ENCODE assay signal across 19 cellular contexts in genomic region chr7:46006723-46007122, GRCh38.
DNase-seq lines count a peak whose midpoint lies in the region; ATAC-seq and TF ChIP-seq lines count a peak whose summit lies in the region.
"Had no signal": no experiment of that assay in that cellular context is flagged by ENCODE, and none has a peak within 500 bp of the region (broad histone marks: within the 10 kb centered on the region; RNA-seq: fewer than 3 reads in every experiment).

No MANE protein-coding gene starts in this region.

- peak; percentile 7 for DNase-seq in EH (ENCODE audit: low read depth)
- DNase-seq in IMR-90, result no peak
- peak; percentile 22 for DNase-seq in RPMI7951 (ENCODE audit: low read depth)
- no peak for DNase-seq in stimulated activated effector memory CD8-positive, alpha-beta T cell treated with anti-CD3 and anti-CD28 coated beads, Interleukin-12 subunit alpha, Interleukin-12 subunit beta, amount 100 ng/mL, for 72 hours (ENCODE audit: low spot score in 2 of 2)
- DNase-seq in NCI-H1417 treated with DMSO at 0.1 percent for 48 hours (lab: John Stamatoyannopoulos, UW), result no peak
- DNase-seq in DMS 273 treated with DMSO at 0.1 percent for 48 hours (lab: John Stamatoyannopoulos, UW), result no peak
- no peak for DNase-seq in progenitor cell of endocrine pancreas (ENCODE audit: low spot score, unreplicated experiment)
- DNase-seq: ACHN; BE2C; C1 segment of cervical spinal cord; CD4-positive, CD25-positive, alpha-beta regulatory T cell; CD8-positive, alpha-beta memory T cell; COR-L47; DMS153; DMS79; GF-D8; KG1 had no signal

- H3K4ac ChIP-seq in IMR-90 (ENCODE audit: low read depth, low read length), result 0 out of 2 replicates have a peak overlapping the region, but pooled peaks have one; percentile 29

- H3K27me3 ChIP-seq in IMR-90 (ENCODE audit: control insufficient read depth, insufficient read depth, low read length), result no peaks in the 10 kb centered on the region
- H3K27me3 ChIP-seq: BE2C had no signal

- peaks cover 7% of the 10 kb centered on the region; the same call in 1 of the 2 replicates for H3K4me1 ChIP-seq in IMR-90 (ENCODE audit: control insufficient read depth, insufficient read depth, low read length)
- H3K4me1 ChIP-seq: BE2C had no signal

- TF ChIP-seq POLR2A in IMR-90 (IDR thresholded peaks at IDR 0.05; ENCODE audit: low read depth, low read length), result no peak

- no peak overlapping the region for H2BK20ac ChIP-seq in IMR-90 (ENCODE audit: low read depth, low read length)

- H3K56ac ChIP-seq in IMR-90 (ENCODE audit: extremely low read depth, insufficient read depth, low read length), result no peak overlapping the region

- no peak overlapping the region for H3K27ac ChIP-seq in IMR-90 (ENCODE audit: insufficient read depth, low read length)

- no peak for TF ChIP-seq RAD21 in IMR-90 (IDR thresholded peaks at IDR 0.05; ENCODE audit: low read length)

- no peak for ATAC-seq in IMR-90 (ENCODE audit: low read depth)
- peak; percentile 26 for ATAC-seq in stimulated activated effector memory CD8-positive, alpha-beta T cell treated with anti-CD3 and anti-CD28 coated beads, Interleukin-12 subunit alpha, Interleukin-12 subunit beta, amount 100 ng/mL, for 72 hours
- ATAC-seq: GM23338 had no signal

- TF ChIP-seq CTCF in IMR-90 (conservative IDR thresholded peaks at IDR 0.05; ENCODE audit: low read depth, low read length), result no peak
- TF ChIP-seq CTCF in progenitor cell of endocrine pancreas (IDR thresholded peaks at IDR 0.05; ENCODE audit: unreplicated experiment), result no peak

- WGBS in IMR-90 (ENCODE audit: extremely low coverage in 2 of 2, insufficient read length in 1 of 2), 2 experiments, result 71% methylated on average over 1 of the region's 1 CpG; no CpG with 5 or more reads in 1 of the 2 experiments

- no peak overlapping the region for H3K9ac ChIP-seq in IMR-90 (ENCODE audit: low read depth, low read length)

- H2AK9ac ChIP-seq in IMR-90 (replicated peaks; ENCODE audit: low read depth, low read length, poor library complexity), result no peak overlapping the region

- in situ Hi-C loops in IMR-90 (cut with MboI; ENCODE audit: low sequenced_read_pairs), result no loop called here

- no peaks in the 10 kb centered on the region for H3K79me1 ChIP-seq in IMR-90 (ENCODE audit: low read depth in 1 of 2, low read length in 2 of 2)

- H3K23ac ChIP-seq in IMR-90 (ENCODE audit: low read depth, low read length), result no peak overlapping the region

- no TSS peak for BruUV-seq in IMR-90 (replicated peaks; lab: Mats Ljungman, UMichigan)

- peak overlapping the region in 1 of 2 experiments; percentile 6; a peak in 1 of 4 replicates for H4K8ac ChIP-seq in IMR-90 (ENCODE audit: low read depth in 2 of 2, low read length in 2 of 2)

- no peak overlapping the region for H2BK5ac ChIP-seq in IMR-90 (ENCODE audit: low read depth, low read length, poor library complexity, severe bottlenecking)

- H3K9me3 Mint-ChIP-seq in stimulated activated effector memory CD8-positive, alpha-beta T cell treated with anti-CD3 and anti-CD28 coated beads, Interleukin-12 subunit alpha, Interleukin-12 subunit beta, amount 100 ng/mL, for 72 hours, result peaks cover 9% of the 10 kb centered on the region
- H3K9me3 Mint-ChIP-seq in progenitor cell of endocrine pancreas (ENCODE audit: low read depth), result peaks cover 6% of the 10 kb centered on the region

- no peaks in the 10 kb centered on the region for H3K4me1 Mint-ChIP-seq in stimulated activated effector memory CD8-positive, alpha-beta T cell treated with anti-CD3 and anti-CD28 coated beads, Interleukin-12 subunit alpha, Interleukin-12 subunit beta, amount 100 ng/mL, for 72 hours
- peaks cover 3% of the 10 kb centered on the region for H3K4me1 Mint-ChIP-seq in progenitor cell of endocrine pancreas (ENCODE audit: low read depth)
- H3K4me1 Mint-ChIP-seq: CD4-positive, CD25-positive, alpha-beta regulatory T cell; CD8-positive, alpha-beta memory T cell; GM23338 had no signal

- H3K4me3 ChIP-seq in IMR-90 (ENCODE audit: insufficient read depth, low read depth, low read length), result no peak overlapping the region
- H3K4me3 ChIP-seq: GM23338 had no signal

- H2BK15ac ChIP-seq in IMR-90 (ENCODE audit: low read depth, low read length), result no peak overlapping the region

- H4K20me1 ChIP-seq in IMR-90 (ENCODE audit: insufficient read depth, low read length), result no peaks in the 10 kb centered on the region

- 0 out of 2 replicates have a peak overlapping the region, but pooled peaks have one; percentile 4 for H2AK5ac ChIP-seq in IMR-90 (ENCODE audit: low read depth, low read length)

- peak overlapping the region; percentile 19; the same call in 1 of the 2 replicates for H3K14ac ChIP-seq in IMR-90 (replicated peaks; ENCODE audit: low read depth, low read length)

- H2BK120ac ChIP-seq in IMR-90 (ENCODE audit: low read depth, low read length), result peak overlapping the region; percentile 27; the same call in 1 of the 2 replicates

- peaks cover 5% of the 10 kb centered on the region; the same call in 1 of the 2 replicates for H3K9me1 ChIP-seq in IMR-90 (ENCODE audit: insufficient read depth, low read length)

- no peaks in the 10 kb centered on the region for H3K36me3 Mint-ChIP-seq in stimulated activated effector memory CD8-positive, alpha-beta T cell treated with anti-CD3 and anti-CD28 coated beads, Interleukin-12 subunit alpha, Interleukin-12 subunit beta, amount 100 ng/mL, for 72 hours
- no peaks in the 10 kb centered on the region for H3K36me3 Mint-ChIP-seq in progenitor cell of endocrine pancreas (ENCODE audit: insufficient read depth)
- H3K36me3 Mint-ChIP-seq: CD4-positive, CD25-positive, alpha-beta regulatory T cell; CD8-positive, alpha-beta memory T cell had no signal

- H4K91ac ChIP-seq in IMR-90 (ENCODE audit: insufficient read depth, low read depth, low read length), result no peak overlapping the region

- H4K5ac ChIP-seq in IMR-90 (ENCODE audit: low read depth, low read length), result no peak overlapping the region

- H3K27me3 Mint-ChIP-seq in progenitor cell of endocrine pancreas, result no peaks in the 10 kb centered on the region
- H3K27me3 Mint-ChIP-seq: CD4-positive, CD25-positive, alpha-beta regulatory T cell had no signal

- H3K4me3 Mint-ChIP-seq in stimulated activated effector memory CD8-positive, alpha-beta T cell treated with anti-CD3 and anti-CD28 coated beads, Interleukin-12 subunit alpha, Interleukin-12 subunit beta, amount 100 ng/mL, for 72 hours, result no peak overlapping the region
- H3K4me3 Mint-ChIP-seq in progenitor cell of endocrine pancreas (ENCODE audit: low read depth), result no peak overlapping the region
- H3K4me3 Mint-ChIP-seq: CD4-positive, CD25-positive, alpha-beta regulatory T cell; CD8-positive, alpha-beta memory T cell; GM23338; IgD-negative memory B cell had no signal

- CTCF ChIA-PET in IMR-90 (lab: Yijun Ruan, JAX), result no interaction called here

- dilution Hi-C loops in IMR-90 (cut with HindIII; ENCODE audit: low sequenced_read_pairs, unreplicated experiment), result no loop called here

- peaks cover 5% of the 10 kb centered on the region for H3K9me3 ChIP-seq in IMR-90 (ENCODE audit: control insufficient read depth, insufficient read depth, low read length)
- H3K9me3 ChIP-seq: BE2C had no signal

- intact Hi-C loops in IMR-90 (cut with micrococcal nuclease), result no loop called here

- no peak overlapping the region for H2AFZ ChIP-seq in IMR-90 (replicated peaks; ENCODE audit: low read length, poor library complexity)
- H2AFZ ChIP-seq: GM23338 had no signal

- no peak overlapping the region for H3K4me2 ChIP-seq in IMR-90 (ENCODE audit: low read depth, low read length)
- H3K4me2 ChIP-seq: GM23338 had no signal

- peak overlapping the region; percentile 9; the same call in 1 of the 2 replicates for H3K18ac ChIP-seq in IMR-90 (ENCODE audit: low read depth, low read length)

- H3K36me3 ChIP-seq in IMR-90 (ENCODE audit: control insufficient read depth, insufficient read depth, low read length), result no peaks in the 10 kb centered on the region
- H3K36me3 ChIP-seq: BE2C had no signal

- H3K27ac Mint-ChIP-seq in stimulated activated effector memory CD8-positive, alpha-beta T cell treated with anti-CD3 and anti-CD28 coated beads, Interleukin-12 subunit alpha, Interleukin-12 subunit beta, amount 100 ng/mL, for 72 hours, result no peak overlapping the region
- no peak overlapping the region for H3K27ac Mint-ChIP-seq in progenitor cell of endocrine pancreas
- H3K27ac Mint-ChIP-seq: CD4-positive, CD25-positive, alpha-beta regulatory T cell; CD8-positive, alpha-beta memory T cell; GM23338; IgD-negative memory B cell had no signal

- POLR2A ChIA-PET in IMR-90 (lab: Charles Lee; ENCODE audit: unreplicated experiment), result no interaction called here

TF ChIP-seq in IMR-90, 13 proteins besides CTCF, POLR2A, EP300 and RAD21 (continues in another document):
- TF ChIP-seq RFX5 (IDR thresholded peaks at IDR 0.05; ENCODE audit: low read depth, low read length) (no peak), CHD1 (IDR thresholded peaks at IDR 0.05; ENCODE audit: low read depth, low read length) (no peak), FOS (IDR thresholded peaks at IDR 0.05; ENCODE audit: low read depth, low read length) (no peak), USF2 (IDR thresholded peaks at IDR 0.05; ENCODE audit: low read depth, low read length) (no peak), MAFK (IDR thresholded peaks at IDR 0.05; ENCODE audit: low read depth, low read length) (no peak), CEBPB (IDR thresholded peaks at IDR 0.05; ENCODE audit: low read depth, low read length) (no peak), NFE2L2 (IDR thresholded peaks at IDR 0.05; ENCODE audit: low read depth, low read length) (no peak), MXI1 (IDR thresholded peaks at IDR 0.05; ENCODE audit: borderline replicate concordance, low read depth, low read length) (no peak), MAZ (IDR thresholded peaks at IDR 0.05; ENCODE audit: borderline replicate concordance, low read depth, low read length) (no peak), RCOR1 (IDR thresholded peaks at IDR 0.05; ENCODE audit: insufficient replicate concordance, low read length) (no peak)
- TF ChIP-seq, protein P1, sequence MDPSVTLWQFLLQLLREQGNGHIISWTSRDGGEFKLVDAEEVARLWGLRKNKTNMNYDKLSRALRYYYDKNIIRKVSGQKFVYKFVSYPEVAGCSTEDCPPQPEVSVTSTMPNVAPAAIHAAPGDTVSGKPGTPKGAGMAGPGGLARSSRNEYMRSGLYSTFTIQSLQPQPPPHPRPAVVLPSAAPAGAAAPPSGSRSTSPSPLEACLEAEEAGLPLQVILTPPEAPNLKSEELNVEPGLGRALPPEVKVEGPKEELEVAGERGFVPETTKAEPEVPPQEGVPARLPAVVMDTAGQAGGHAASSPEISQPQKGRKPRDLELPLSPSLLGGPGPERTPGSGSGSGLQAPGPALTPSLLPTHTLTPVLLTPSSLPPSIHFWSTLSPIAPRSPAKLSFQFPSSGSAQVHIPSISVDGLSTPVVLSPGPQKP (IDR thresholded peaks at IDR 0.05; ENCODE audit: borderline replicate concordance, low read depth, low read length), result no peak

Comparison
In these comparisons a context has a peak if more than half of its experiments do, and no peak if none do; other contexts are left out.
1. DNase-seq: peak in EH (single experiment) and RPMI7951 (single experiment); none in IMR-90 (single experiment), stimulated activated effector memory CD8-positive, alpha-beta T cell treated with anti-CD3 and anti-CD28 coated beads, Interleukin-12 subunit alpha, Interleukin-12 subunit beta, amount 100 ng/mL, for 72 hours (0 of 2), NCI-H1417 treated with DMSO at 0.1 percent for 48 hours (single experiment), DMS 273 treated with DMSO at 0.1 percent for 48 hours (single experiment) and progenitor cell of endocrine pancreas (single experiment).